2 cellular contexts compared by ENCODE assay signal in the genomic region with DNA sequence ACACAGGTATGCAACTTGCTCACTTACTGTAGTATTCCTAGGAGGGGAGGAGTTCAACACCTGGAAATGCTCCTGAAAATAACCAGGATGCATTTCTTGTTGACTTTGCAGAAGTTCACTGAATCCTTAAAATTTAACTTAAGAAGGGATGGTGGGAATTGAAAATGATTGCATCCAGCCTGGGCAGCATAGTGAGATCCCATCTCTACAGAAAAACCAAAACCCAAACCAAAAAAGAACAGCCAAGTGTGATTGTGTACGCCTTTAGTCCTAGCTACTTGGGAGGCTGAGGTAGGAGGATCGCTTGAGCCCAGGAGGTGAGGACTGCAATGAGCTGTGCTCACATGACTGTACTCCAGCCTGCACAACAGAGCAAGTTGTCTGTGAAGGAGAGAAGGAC.
TF ChIP-seq lines count a peak whose summit lies in the region.

No MANE protein-coding gene starts in this region.

TF ChIP-seq in HEK293, 187 proteins besides CTCF, POLR2A, EP300 and RAD21:
- peak; percentile 56; the same call in 1 of the 2 replicates for TF ChIP-seq ZNF121 (tag by site-specific recombination; IDR thresholded peaks at IDR 0.05)
- no peak for TF ChIP-seq SCRT2 (tag by site-specific recombination; IDR thresholded peaks at IDR 0.05)
TF ChIP-seq in HEK293: peak in this region for 1.

TF ChIP-seq in K562, 482 proteins besides CTCF, POLR2A, EP300 and RAD21:
- TF ChIP-seq ZNF121 (CRISPR knock-in tag; conservative IDR thresholded peaks at IDR 0.05) (peak; percentile 68), BCOR (IDR thresholded peaks at IDR 0.05) (peak; percentile 32; the same call in 1 of the 2 replicates), RBM25 (IDR thresholded peaks at IDR 0.05; ENCODE audit: low read depth, low read length, severe bottlenecking) (peak; percentile 25)
- TF ChIP-seq, protein P1, sequence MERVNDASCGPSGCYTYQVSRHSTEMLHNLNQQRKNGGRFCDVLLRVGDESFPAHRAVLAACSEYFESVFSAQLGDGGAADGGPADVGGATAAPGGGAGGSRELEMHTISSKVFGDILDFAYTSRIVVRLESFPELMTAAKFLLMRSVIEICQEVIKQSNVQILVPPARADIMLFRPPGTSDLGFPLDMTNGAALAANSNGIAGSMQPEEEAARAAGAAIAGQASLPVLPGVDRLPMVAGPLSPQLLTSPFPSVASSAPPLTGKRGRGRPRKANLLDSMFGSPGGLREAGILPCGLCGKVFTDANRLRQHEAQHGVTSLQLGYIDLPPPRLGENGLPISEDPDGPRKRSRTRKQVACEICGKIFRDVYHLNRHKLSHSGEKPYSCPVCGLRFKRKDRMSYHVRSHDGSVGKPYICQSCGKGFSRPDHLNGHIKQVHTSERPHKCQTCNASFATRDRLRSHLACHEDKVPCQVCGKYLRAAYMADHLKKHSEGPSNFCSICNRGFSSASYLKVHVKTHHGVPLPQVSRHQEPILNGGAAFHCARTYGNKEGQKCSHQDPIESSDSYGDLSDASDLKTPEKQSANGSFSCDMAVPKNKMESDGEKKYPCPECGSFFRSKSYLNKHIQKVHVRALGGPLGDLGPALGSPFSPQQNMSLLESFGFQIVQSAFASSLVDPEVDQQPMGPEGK (CRISPR knock-in tag; IDR thresholded peaks at IDR 0.05; ENCODE audit: borderline replicate concordance), result no peak
TF ChIP-seq in K562: peak in this region for 3.
